In the genomic region with DNA sequence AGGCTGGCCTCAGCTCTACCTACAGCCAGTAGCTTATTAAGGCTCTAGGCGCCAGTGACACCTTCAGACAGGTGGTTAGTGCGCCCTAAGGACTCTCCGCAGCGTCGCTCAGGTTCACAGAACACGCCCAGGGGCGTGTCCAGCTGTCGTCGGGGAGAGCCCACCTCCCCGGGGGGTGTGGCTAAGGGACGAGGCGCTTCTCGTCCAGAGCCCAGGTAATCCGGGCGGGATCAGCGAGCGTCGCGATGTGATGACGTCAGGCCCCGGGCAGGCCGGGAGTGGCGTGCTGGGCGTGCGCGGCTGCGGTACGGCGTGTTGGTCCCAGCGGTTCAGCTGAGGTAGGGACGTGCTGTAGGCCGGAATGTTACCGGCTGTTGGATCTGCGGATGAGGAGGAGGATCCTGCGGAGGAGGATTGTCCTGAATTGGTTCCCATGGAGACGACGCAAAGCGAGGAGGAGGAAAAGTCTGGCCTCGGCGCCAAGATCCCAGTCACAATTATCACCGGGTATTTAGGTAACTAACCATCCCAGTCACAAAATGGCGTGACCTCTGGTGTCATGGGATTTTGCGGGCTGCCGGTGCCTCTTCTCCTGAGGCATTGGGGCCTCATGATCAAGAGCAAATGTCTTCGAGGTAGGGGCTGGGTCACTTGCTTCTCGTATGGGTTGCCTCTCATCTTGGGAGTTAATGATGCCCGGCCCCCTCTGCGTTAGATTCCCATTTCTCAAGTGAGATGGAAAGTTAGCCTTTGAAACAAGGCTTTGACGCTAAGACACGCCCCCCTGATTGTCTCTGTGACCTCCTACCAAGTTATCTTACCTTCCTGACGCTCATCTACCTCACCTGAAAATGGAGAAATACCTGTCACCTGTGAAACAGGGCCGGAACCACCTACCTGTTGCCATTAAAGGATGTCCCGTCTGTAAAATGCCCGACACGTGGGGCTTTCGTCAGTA, we compare ENCODE assay signal across 1 cellular context.
TF ChIP-seq lines count a peak whose summit lies in the region.

A gene (plus strand): TSS at position 184 of the 958 bp plus-strand sequence. CDS start 178 bp downstream, at position 362.

TF ChIP-seq in HCT116, 20 proteins besides CTCF, POLR2A, EP300 and RAD21:
- 0 out of 2 replicates have a peak, but pooled peaks have one; percentile 29 for TF ChIP-seq SIN3A (IDR thresholded peaks at IDR 0.05; ENCODE audit: low read depth)
- TF ChIP-seq, protein P1, sequence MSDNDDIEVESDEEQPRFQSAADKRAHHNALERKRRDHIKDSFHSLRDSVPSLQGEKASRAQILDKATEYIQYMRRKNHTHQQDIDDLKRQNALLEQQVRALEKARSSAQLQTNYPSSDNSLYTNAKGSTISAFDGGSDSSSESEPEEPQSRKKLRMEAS (IDR thresholded peaks at IDR 0.05): peak; percentile 47; the same call in 1 of the 2 replicates
